ENCODE assay signal across 11 cellular contexts in the genomic region with DNA sequence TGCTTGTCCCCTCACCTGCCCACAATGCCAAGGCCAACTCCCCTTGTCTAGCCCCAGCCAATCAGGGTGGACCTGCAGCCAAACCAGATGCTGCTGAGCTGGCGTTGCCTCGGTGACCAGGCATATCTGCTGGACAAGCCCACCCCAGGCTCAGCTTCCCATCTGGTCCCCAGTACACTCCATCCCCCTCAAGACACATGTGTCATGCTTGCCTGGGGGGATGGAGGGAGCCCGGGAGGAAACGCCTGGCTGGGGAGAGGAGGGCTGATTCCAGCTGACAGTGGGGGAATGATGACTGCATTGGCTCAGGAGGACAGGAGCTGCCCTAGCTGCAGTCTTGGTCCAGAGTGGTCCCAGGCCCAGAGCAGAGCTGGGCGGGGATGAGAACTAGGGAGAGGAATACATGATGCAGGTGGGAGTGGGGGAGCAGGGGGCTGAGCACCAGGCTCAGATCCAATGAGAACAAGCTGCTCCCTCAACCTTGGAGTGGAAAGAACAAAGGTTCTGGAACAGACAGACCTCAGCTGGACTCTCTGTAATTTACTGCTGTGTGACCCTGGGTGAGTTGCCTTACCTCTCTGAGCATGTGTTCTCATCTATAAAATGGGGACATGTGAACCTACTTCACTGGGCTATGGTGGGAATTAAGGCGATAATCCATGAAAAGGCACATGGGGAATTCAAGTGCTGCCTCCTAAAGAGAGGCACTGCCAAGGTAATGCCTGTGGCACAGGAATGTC. TPM values are rescaled to one million over a fixed set of nuclear protein-coding genes. Genes with fewer than 3 reads are reported as not detected.
DNase-seq lines count a peak whose midpoint lies in the region; ATAC-seq and TF ChIP-seq lines count a peak whose summit lies in the region.
"Had no signal": no experiment of that assay in that cellular context is flagged by ENCODE, and none has a peak within 500 bp of the region (broad histone marks: within the 10 kb centered on the region; RNA-seq: fewer than 3 reads in every experiment).

No MANE protein-coding gene starts in this region.

- H3K4me2 ChIP-seq in SK-N-SH, result peak overlapping the region; percentile 38; the same call in 1 of the 2 replicates

- TF ChIP-seq POLR2A in sigmoid colon (IDR thresholded peaks at IDR 0.05), result no peak

- TF ChIP-seq CTCF in SK-N-SH (IDR thresholded peaks at IDR 0.05) (no peak), fibroblast of villous mesenchyme (IDR thresholded peaks at IDR 0.05; ENCODE audit: insufficient read depth, low read depth, low read length) (no peak), sigmoid colon (IDR thresholded peaks at IDR 0.05) (no peak)

- H3K9me3 ChIP-seq in SK-N-SH, result no peaks in the 10 kb centered on the region
- H3K9me3 ChIP-seq in sigmoid colon, result no peaks in the 10 kb centered on the region

- ATAC-seq in HG02678 (IDR thresholded peaks at IDR 0.05; ENCODE audit: unreplicated experiment), result no peak

- 43% methylated on average over 6 of the region's 6 CpGs for WGBS in SK-N-SH (ENCODE audit: low lambda C conversion rate)
- WGBS in sigmoid colon, 2 donors, result 80 to 87% methylated on average over 6 of the region's 6 CpGs

- intact Hi-C loops in sigmoid colon (cut with DNase I), result no loop called here

- H3K4me1 ChIP-seq in SK-N-SH (ENCODE audit: control insufficient read depth in 1 of 2, insufficient read depth in 2 of 2, low read depth in 1 of 2, low read length in 1 of 2), result peaks cover 25 to 64% of the 10 kb centered on the region in 2 experiments
- peaks cover 0 to 100% (median 98%) of the 10 kb centered on the region in 4 donors for H3K4me1 ChIP-seq in sigmoid colon

- 0 out of 2 replicates have a peak, but pooled peaks cover 6% of the 10 kb centered on the region for H3K79me2 ChIP-seq in SK-N-SH (ENCODE audit: insufficient read depth)

- CTCF ChIA-PET in SK-N-SH (lab: Yijun Ruan, JAX), result interaction anchor here (0.8 to 5.5 kb wide), 10 partner anchors 10 to 79 kb away, joined by 3 to 26 read pairs (median 4); no protein-coding TSS in a partner anchor

- H3K9me2 ChIP-seq in SK-N-SH, result no peaks in the 10 kb centered on the region

- H3K27me3 ChIP-seq in SK-N-SH (ENCODE audit: insufficient read depth) (no peaks in the 10 kb centered on the region), sigmoid colon (no peaks in the 10 kb centered on the region)

- DNase-seq in GM03348 (ENCODE audit: low spot score) (peak; percentile 67), SK-N-SH (peak; percentile 92), fibroblast of villous mesenchyme (ENCODE audit: low read depth) (peak; percentile 72), sigmoid colon (peak; percentile 84), SKM-1 (lab: John Stamatoyannopoulos, UW; ENCODE audit: unreplicated experiment) (no peak)
- DNase-seq in activated T-cell treated with anti-CD3 and anti-CD28 coated beads, Interleukin-2, amount 50 U/mL, for 1 hour, result no peak
- DNase-seq in activated CD8-positive, alpha-beta memory T cell treated with anti-CD3 and anti-CD28 coated beads for 24 hours, result no peak
- DNase-seq: foreskin melanocyte; stimulated activated CD4-positive, alpha-beta T cell treated with anti-CD3 and anti-CD28 coated beads, Interleukin-4, amount 100 ng/mL, for 1 hour; WERI-Rb-1 had no signal

- TF ChIP-seq EP300 in SK-N-SH (IDR thresholded peaks at IDR 0.05; ENCODE audit: borderline replicate concordance in 1 of 2, low read depth in 1 of 2, low read length in 1 of 2) (peak in 1 of 2 experiments; percentile 88; a peak in 1 of 4 replicates), sigmoid colon (IDR thresholded peaks at IDR 0.05) (no peak)

- no peak overlapping the region for H3K9ac ChIP-seq in SK-N-SH

- peak overlapping the region in 1 of 2 experiments; percentile 83; a peak in 2 of 4 replicates for H3K27ac ChIP-seq in SK-N-SH (ENCODE audit: low read depth in 2 of 2, low read length in 1 of 2)
- H3K27ac ChIP-seq in sigmoid colon, result peak overlapping the region; percentile 83 to 96 (median 91)
- H3K27ac ChIP-seq: WERI-Rb-1 had no signal

- H3K36me3 ChIP-seq in SK-N-SH (replicated peaks in 1 of 2; ENCODE audit: control insufficient read depth in 1 of 2, insufficient read depth in 2 of 2, low read length in 1 of 2) (no peaks in the 10 kb centered on the region), sigmoid colon (no peaks in the 10 kb centered on the region)
- H3K36me3 ChIP-seq: WERI-Rb-1 had no signal

- H2AFZ ChIP-seq in SK-N-SH (ENCODE audit: low read depth), result no peak overlapping the region

- H3K4me3 ChIP-seq in SK-N-SH (ENCODE audit: low read depth in 2 of 2, low read length in 1 of 2) (no peak overlapping the region), fibroblast of villous mesenchyme (ENCODE audit: low read depth, low read length) (no peak overlapping the region), sigmoid colon (no peak overlapping the region)

- peaks cover 6% of the 10 kb centered on the region for H3F3A ChIP-seq in SK-N-SH (replicated peaks; ENCODE audit: insufficient read depth)

- no peak; the same call in 1 of the 2 replicates for TF ChIP-seq RAD21 in SK-N-SH (IDR thresholded peaks at IDR 0.05; ENCODE audit: low read length)

- H4K20me1 ChIP-seq in SK-N-SH (ENCODE audit: insufficient read depth), result peaks cover 8% of the 10 kb centered on the region; the same call in 1 of the 2 replicates

- POLR2A ChIA-PET in SK-N-SH (lab: Yijun Ruan, JAX), result interaction anchor here (0.9 to 1.4 kb wide), 5 partner anchors 26 to 59 kb away, joined by 3 to 12 read pairs (median 5); no protein-coding TSS in a partner anchor

TF ChIP-seq in SK-N-SH, 30 proteins besides CTCF, POLR2A, EP300 and RAD21:
- TF ChIP-seq, protein P1, sequence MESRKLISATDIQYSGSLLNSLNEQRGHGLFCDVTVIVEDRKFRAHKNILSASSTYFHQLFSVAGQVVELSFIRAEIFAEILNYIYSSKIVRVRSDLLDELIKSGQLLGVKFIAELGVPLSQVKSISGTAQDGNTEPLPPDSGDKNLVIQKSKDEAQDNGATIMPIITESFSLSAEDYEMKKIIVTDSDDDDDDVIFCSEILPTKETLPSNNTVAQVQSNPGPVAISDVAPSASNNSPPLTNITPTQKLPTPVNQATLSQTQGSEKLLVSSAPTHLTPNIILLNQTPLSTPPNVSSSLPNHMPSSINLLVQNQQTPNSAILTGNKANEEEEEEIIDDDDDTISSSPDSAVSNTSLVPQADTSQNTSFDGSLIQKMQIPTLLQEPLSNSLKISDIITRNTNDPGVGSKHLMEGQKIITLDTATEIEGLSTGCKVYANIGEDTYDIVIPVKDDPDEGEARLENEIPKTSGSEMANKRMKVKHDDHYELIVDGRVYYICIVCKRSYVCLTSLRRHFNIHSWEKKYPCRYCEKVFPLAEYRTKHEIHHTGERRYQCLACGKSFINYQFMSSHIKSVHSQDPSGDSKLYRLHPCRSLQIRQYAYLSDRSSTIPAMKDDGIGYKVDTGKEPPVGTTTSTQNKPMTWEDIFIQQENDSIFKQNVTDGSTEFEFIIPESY (IDR thresholded peaks at IDR 0.05; ENCODE audit: borderline replicate concordance, low read depth), result no peak
- TF ChIP-seq TCF12 (IDR thresholded peaks at IDR 0.05) (peak; percentile 91), MXI1 (IDR thresholded peaks at IDR 0.05; ENCODE audit: low read depth, low read length) (peak; percentile 61; the same call in 1 of the 2 replicates), RFX5 (IDR thresholded peaks at IDR 0.05; ENCODE audit: low read length) (no peak), FOXJ3 (CRISPR knock-in tag; IDR thresholded peaks at IDR 0.05) (peak; percentile 93), GATA2 (CRISPR knock-in tag; IDR thresholded peaks at IDR 0.05) (peak; percentile 69), MEF2A (IDR thresholded peaks at IDR 0.05; ENCODE audit: borderline replicate concordance, low read depth) (no peak), JUND (IDR thresholded peaks at IDR 0.05) (no peak), POLR2AphosphoS5 (IDR thresholded peaks at IDR 0.05; ENCODE audit: low read depth, low read length) (peak; percentile 21; the same call in 1 of the 2 replicates), RCOR1 (IDR thresholded peaks at IDR 0.05; ENCODE audit: low read length) (peak; percentile 77), ELF1 (IDR thresholded peaks at IDR 0.05) (no peak), CHD2 (IDR thresholded peaks at IDR 0.05; ENCODE audit: low read length, partially characterized antibody) (peak; percentile 51), FOSL2 (IDR thresholded peaks at IDR 0.05; ENCODE audit: borderline replicate concordance, low read depth) (peak; percentile 26; the same call in 1 of the 2 replicates)
- TF ChIP-seq, protein P2, sequence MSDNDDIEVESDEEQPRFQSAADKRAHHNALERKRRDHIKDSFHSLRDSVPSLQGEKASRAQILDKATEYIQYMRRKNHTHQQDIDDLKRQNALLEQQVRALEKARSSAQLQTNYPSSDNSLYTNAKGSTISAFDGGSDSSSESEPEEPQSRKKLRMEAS (IDR thresholded peaks at IDR 0.05; ENCODE audit: low read depth), result 0 out of 2 replicates have a peak, but pooled peaks have one; percentile 10
- TF ChIP-seq, protein P3, sequence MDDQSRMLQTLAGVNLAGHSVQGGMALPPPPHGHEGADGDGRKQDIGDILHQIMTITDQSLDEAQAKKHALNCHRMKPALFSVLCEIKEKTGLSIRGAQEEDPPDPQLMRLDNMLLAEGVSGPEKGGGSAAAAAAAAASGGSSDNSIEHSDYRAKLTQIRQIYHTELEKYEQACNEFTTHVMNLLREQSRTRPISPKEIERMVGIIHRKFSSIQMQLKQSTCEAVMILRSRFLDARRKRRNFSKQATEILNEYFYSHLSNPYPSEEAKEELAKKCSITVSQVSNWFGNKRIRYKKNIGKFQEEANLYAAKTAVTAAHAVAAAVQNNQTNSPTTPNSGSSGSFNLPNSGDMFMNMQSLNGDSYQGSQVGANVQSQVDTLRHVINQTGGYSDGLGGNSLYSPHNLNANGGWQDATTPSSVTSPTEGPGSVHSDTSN (IDR thresholded peaks at IDR 0.05), result peak; percentile 49

RNA-seq across cellular contexts. Expression of a gene that starts 23.1 kb away (rescaled TPM):
- polyA plus RNA-seq in SK-N-SH (2012; rRNA removed), result 62.3 and 96.6 TPM in 2 replicates
- polyA plus RNA-seq in SK-N-SH (2012; cell fraction: cytosol; rRNA removed), result 48.1 and 60.4 TPM in 2 replicates
- polyA plus RNA-seq in SK-N-SH (2012; cell fraction: nucleus; rRNA removed), result 53.0 and 69.9 TPM in 2 replicates
- total RNA-seq in fibroblast of villous mesenchyme, result 127 and 141 TPM in 2 replicates
- 100 to 1,000 TPM in 1 of 4 donors, 10 to 100 TPM in 3; 62.9 to 112 (median 80.8) TPM for total RNA-seq in sigmoid colon
- polyA plus RNA-seq in sigmoid colon, result 10 to 100 TPM; 10.2 to 73.8 (median 13.6) TPM

Comparison
In these comparisons a context has a peak if more than half of its experiments do, and no peak if none do; other contexts are left out.
1. DNase-seq: peak in GM03348 (single experiment), SK-N-SH (single experiment), fibroblast of villous mesenchyme (single experiment) and sigmoid colon (single experiment); none in SKM-1 (single experiment), activated T-cell treated with anti-CD3 and anti-CD28 coated beads, Interleukin-2, amount 50 U/mL, for 1 hour (single experiment) and activated CD8-positive, alpha-beta memory T cell treated with anti-CD3 and anti-CD28 coated beads for 24 hours (single experiment).